In genomic region chr3:134949150-134949549, GRCh38 we compare ENCODE assay signal across 8 cellular contexts.
"Had no signal": no experiment of that assay in that cellular context is flagged by ENCODE, and none has a peak within 500 bp of the region (broad histone marks: within the 10 kb centered on the region; RNA-seq: fewer than 3 reads in every experiment).

No MANE protein-coding gene starts in this region.

- FAIRE-seq: G401.6, GM12878, GM12891, GM12892, GM18507, GM19239 had no signal

- ATAC-seq: GM12878 had no signal

- DNase-seq: GDM1, GF-D8 had no signal

- H3K4me3 ChIP-seq: GM12878 had no signal
